18 cellular contexts compared by ENCODE assay signal in the genomic region with DNA sequence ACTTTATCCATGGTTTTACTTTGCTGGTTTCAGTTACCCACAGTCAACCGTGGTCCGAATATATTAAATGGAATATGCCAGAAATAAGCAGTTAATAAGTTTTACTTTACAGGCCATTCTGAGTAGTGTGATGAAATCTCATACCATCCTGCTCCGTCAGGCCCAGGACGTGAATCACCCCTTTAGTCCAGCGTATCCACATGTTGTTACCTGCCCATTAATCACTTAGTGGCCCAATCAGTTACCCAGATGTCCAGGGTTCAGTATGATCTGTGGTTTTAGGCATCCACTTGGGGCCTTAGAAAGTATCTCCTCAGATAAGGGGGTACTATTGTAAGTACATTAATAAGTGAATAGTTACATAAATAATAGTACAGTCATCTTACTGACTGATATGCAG.
A peak's percentile ranks its signal among the peaks of the same experiment; 100 is the strongest.
DNase-seq lines count a peak whose midpoint lies in the region; ATAC-seq and TF ChIP-seq lines count a peak whose summit lies in the region.
"Had no signal": no experiment of that assay in that cellular context is flagged by ENCODE, and none has a peak within 500 bp of the region (broad histone marks: within the 10 kb centered on the region; RNA-seq: fewer than 3 reads in every experiment).

No MANE protein-coding gene starts in this region.

- H3K4me3 ChIP-seq in AG04450 (ENCODE audit: low read depth, low read length) (no peak overlapping the region), brain microvascular endothelial cell (ENCODE audit: low read depth, low read length) (no peak overlapping the region), kidney epithelial cell (ENCODE audit: low read depth, low read length) (no peak overlapping the region)
- H3K4me3 ChIP-seq: BLaER1, testis had no signal

- H3K27me3 ChIP-seq in AG04450 (ENCODE audit: control insufficient read depth, insufficient read depth, low read length) (no peaks in the 10 kb centered on the region), brain microvascular endothelial cell (replicated peaks) (no peaks in the 10 kb centered on the region), kidney epithelial cell (ENCODE audit: control insufficient read depth, insufficient read depth, low read length) (no peaks in the 10 kb centered on the region)
- H3K27me3 ChIP-seq: BLaER1, testis had no signal

- TF ChIP-seq CTCF in AG04450 (IDR thresholded peaks at IDR 0.05; ENCODE audit: low read depth, low read length) (no peak), brain microvascular endothelial cell (IDR thresholded peaks at IDR 0.05; ENCODE audit: low read depth, low read length, missing control alignments) (no peak), kidney epithelial cell (IDR thresholded peaks at IDR 0.05; ENCODE audit: insufficient read depth, low read length, poor library complexity, severe bottlenecking) (no peak)

- CTCF ChIA-PET in AG04450 (lab: Charles Lee): interaction anchor here (0.7 kb wide), 2 partner anchors 95 to 165 kb away, joined by 3 to 13 read pairs; no protein-coding TSS in a partner anchor

- POLR2A ChIA-PET in AG04450 (lab: Yijun Ruan, JAX): no interaction called here

- in situ Hi-C loops in brain microvascular endothelial cell (cut with HindIII; ENCODE audit: low pct_ligation_motif_present, low sequenced_read_pairs): no loop called here

- H3K27ac ChIP-seq in AG04450 (ENCODE audit: low read depth, low read length) (no peak overlapping the region), brain microvascular endothelial cell (peak overlapping the region; percentile 55)
- H3K27ac ChIP-seq: BLaER1, testis had no signal

- DNase-seq in AG04450 (ENCODE audit: low read depth, low spot score) (peak; percentile 8), HS-5 (ENCODE audit: low read depth) (peak; percentile 89), brain microvascular endothelial cell (peak; percentile 88), kidney epithelial cell (ENCODE audit: low read depth) (peak; percentile 75), LoVo (ENCODE audit: low spot score) (no peak)
- DNase-seq in stimulated activated naive CD4-positive, alpha-beta T cell (lab: John Stamatoyannopoulos, UW): no peak
- DNase-seq in activated naive CD4-positive, alpha-beta T cell treated with anti-CD3 and anti-CD28 coated beads, Interleukin-2, amount 50 U/mL, for 16 hours: no peak
- DNase-seq: activated CD4-positive, alpha-beta T cell treated with anti-CD3 and anti-CD28 coated beads, Interleukin-2, amount 50 U/mL, for 48 hours; activated naive CD4-positive, alpha-beta T cell; cortex of kidney; GF-D8; midbrain; NCI-H1694 treated with DMSO at 0.1 percent for 48 hours; NK-92 treated with Interleukin-12 subunit alpha and Interleukin-12 subunit beta, amount 100 ng/mL, for 24 hours; T-cell; testis had no signal

- H3K9me3 ChIP-seq in AG04450 (ENCODE audit: control insufficient read depth, insufficient read depth, low read length): no peaks in the 10 kb centered on the region
- H3K9me3 ChIP-seq: BLaER1, testis had no signal

- H3K36me3 ChIP-seq in brain microvascular endothelial cell (replicated peaks) (no peaks in the 10 kb centered on the region), kidney epithelial cell (ENCODE audit: control insufficient read depth, insufficient read depth, low read length) (no peaks in the 10 kb centered on the region)

- no peak for ATAC-seq in GM18858 (IDR thresholded peaks at IDR 0.05; ENCODE audit: unreplicated experiment)
- ATAC-seq: T-cell had no signal

Comparison
In these comparisons a context has a peak if more than half of its experiments do, and no peak if none do; other contexts are left out.
1. DNase-seq: peak in AG04450 (single experiment), HS-5 (single experiment), brain microvascular endothelial cell (single experiment) and kidney epithelial cell (single experiment); none in stimulated activated naive CD4-positive, alpha-beta T cell (0 of 6), LoVo (single experiment) and activated naive CD4-positive, alpha-beta T cell treated with anti-CD3 and anti-CD28 coated beads, Interleukin-2, amount 50 U/mL, for 16 hours (single experiment).